In the genomic region with DNA sequence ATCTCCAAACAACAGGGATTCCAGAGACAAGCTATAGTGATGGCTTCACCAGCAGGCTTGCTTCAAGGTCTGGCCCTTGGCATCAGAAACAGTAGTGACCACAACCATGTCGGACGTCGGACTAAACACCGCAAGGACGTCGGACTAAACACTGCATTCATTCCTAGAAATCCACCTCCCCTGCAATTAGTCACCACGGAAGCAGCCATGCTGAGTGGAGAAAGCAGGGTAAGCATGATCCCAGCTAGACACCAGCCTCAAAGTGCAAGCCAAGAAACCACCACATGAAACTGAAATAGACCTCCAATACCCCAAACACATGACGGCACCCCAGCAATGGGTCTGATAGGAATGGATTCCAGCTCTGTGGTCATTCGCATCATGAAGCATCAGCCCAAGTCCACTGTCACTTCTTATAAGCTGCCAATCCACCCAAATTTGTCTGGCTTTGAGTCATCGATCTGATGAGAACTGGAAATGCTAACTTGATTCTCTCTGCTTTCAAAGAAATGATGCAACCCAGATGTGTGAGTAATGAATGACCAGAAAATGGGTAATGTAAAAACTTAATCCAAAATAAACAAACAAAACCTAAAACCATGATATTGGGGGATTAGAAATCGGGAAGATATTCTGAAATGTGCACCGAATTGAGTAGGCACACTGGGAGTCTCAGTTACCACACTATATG, we compare ENCODE assay signal across 19 cellular contexts.
A peak's percentile ranks its signal among the peaks of the same experiment; 100 is the strongest.
DNase-seq lines count a peak whose midpoint lies in the region; ATAC-seq and TF ChIP-seq lines count a peak whose summit lies in the region.
"Had no signal": no experiment of that assay in that cellular context is flagged by ENCODE, and none has a peak within 500 bp of the region (broad histone marks: within the 10 kb centered on the region; RNA-seq: fewer than 3 reads in every experiment).

No MANE protein-coding gene starts in this region.

- H3K36me3 ChIP-seq in brain microvascular endothelial cell (replicated peaks) (no peaks in the 10 kb centered on the region), right atrium auricular region (no peaks in the 10 kb centered on the region)
- H3K36me3 ChIP-seq: pancreas had no signal

- H3K27me3 ChIP-seq in brain microvascular endothelial cell (replicated peaks) (no peaks in the 10 kb centered on the region), right atrium auricular region (no peaks in the 10 kb centered on the region)
- H3K27me3 ChIP-seq: pancreas had no signal

- in situ Hi-C loops in brain microvascular endothelial cell (cut with HindIII; ENCODE audit: low pct_ligation_motif_present, low sequenced_read_pairs) = no loop called here

- TF ChIP-seq CTCF in AG09309 (IDR thresholded peaks at IDR 0.05; ENCODE audit: control insufficient read depth, insufficient read depth, low read depth, low read length, missing control alignments) = no peak
- TF ChIP-seq CTCF in brain microvascular endothelial cell (IDR thresholded peaks at IDR 0.05; ENCODE audit: low read depth, low read length, missing control alignments) = no peak
- TF ChIP-seq CTCF in right atrium auricular region (IDR thresholded peaks at IDR 0.05) = no peak

- H3K4me1 ChIP-seq in right atrium auricular region = no peaks in the 10 kb centered on the region
- H3K4me1 ChIP-seq: pancreas had no signal

- no peak overlapping the region for H3K27ac ChIP-seq in brain microvascular endothelial cell
- no peak overlapping the region for H3K27ac ChIP-seq in right atrium auricular region
- H3K27ac ChIP-seq: KMS-11, pancreas had no signal

- ATAC-seq in GM18858 (IDR thresholded peaks at IDR 0.05; ENCODE audit: unreplicated experiment) = no peak
- ATAC-seq: HCT116; stimulated activated naive CD8-positive, alpha-beta T cell treated with anti-CD3 and anti-CD28 coated beads, Interleukin-15, Interleukin-2, amounts not matched to agents 100 U/mL and 50 U/mL, for 24 hours had no signal

- DNase-seq in AG09309 (ENCODE audit: low read depth) (peak; percentile 7), HT1080 (ENCODE audit: low read depth) (peak; percentile 64), brain microvascular endothelial cell (peak; percentile 7), myocyte (ENCODE audit: low read depth) (peak; percentile 40), midbrain (lab: John Stamatoyannopoulos, UW) (no peak), NCI-H2081 (lab: John Stamatoyannopoulos, UW) (no peak), right atrium auricular region (ENCODE audit: low spot score) (no peak)
- DNase-seq: ACHN; activated CD4-positive, alpha-beta T cell treated with anti-CD3 and anti-CD28 coated beads, Interleukin-2, amount 50 U/mL, for 4 hours; activated T-cell treated with anti-CD3 and anti-CD28 coated beads, Interleukin-2, amount 50 U/mL, for 48 hours; GDM1; hippocampal formation; NCI-H1436 treated with DMSO at 0.1 percent for 48 hours; NCI-H345; pancreas; stimulated activated naive CD8-positive, alpha-beta T cell treated with anti-CD3 and anti-CD28 coated beads, Interleukin-15, Interleukin-2, amounts not matched to agents 100 U/mL and 50 U/mL, for 24 hours had no signal

- H3K9me3 ChIP-seq in right atrium auricular region = peaks cover 0 to 14% of the 10 kb centered on the region in 2 donors
- H3K9me3 ChIP-seq: pancreas had no signal

- H3K4me3 ChIP-seq in AG09309 (ENCODE audit: control insufficient read depth, low read depth, low read length) = no peak overlapping the region
- no peak overlapping the region for H3K4me3 ChIP-seq in brain microvascular endothelial cell (ENCODE audit: low read depth, low read length)
- H3K4me3 ChIP-seq in right atrium auricular region = no peak overlapping the region
- H3K4me3 ChIP-seq: pancreas had no signal

Comparison
In these comparisons a context has a peak if more than half of its experiments do, and no peak if none do; other contexts are left out.
1. DNase-seq: peak in AG09309 (single experiment), HT1080 (single experiment), brain microvascular endothelial cell (single experiment) and myocyte (single experiment); none in midbrain (single experiment), NCI-H2081 (0 of 2) and right atrium auricular region (single experiment).